8 cellular contexts compared by ENCODE assay signal in the genomic region with DNA sequence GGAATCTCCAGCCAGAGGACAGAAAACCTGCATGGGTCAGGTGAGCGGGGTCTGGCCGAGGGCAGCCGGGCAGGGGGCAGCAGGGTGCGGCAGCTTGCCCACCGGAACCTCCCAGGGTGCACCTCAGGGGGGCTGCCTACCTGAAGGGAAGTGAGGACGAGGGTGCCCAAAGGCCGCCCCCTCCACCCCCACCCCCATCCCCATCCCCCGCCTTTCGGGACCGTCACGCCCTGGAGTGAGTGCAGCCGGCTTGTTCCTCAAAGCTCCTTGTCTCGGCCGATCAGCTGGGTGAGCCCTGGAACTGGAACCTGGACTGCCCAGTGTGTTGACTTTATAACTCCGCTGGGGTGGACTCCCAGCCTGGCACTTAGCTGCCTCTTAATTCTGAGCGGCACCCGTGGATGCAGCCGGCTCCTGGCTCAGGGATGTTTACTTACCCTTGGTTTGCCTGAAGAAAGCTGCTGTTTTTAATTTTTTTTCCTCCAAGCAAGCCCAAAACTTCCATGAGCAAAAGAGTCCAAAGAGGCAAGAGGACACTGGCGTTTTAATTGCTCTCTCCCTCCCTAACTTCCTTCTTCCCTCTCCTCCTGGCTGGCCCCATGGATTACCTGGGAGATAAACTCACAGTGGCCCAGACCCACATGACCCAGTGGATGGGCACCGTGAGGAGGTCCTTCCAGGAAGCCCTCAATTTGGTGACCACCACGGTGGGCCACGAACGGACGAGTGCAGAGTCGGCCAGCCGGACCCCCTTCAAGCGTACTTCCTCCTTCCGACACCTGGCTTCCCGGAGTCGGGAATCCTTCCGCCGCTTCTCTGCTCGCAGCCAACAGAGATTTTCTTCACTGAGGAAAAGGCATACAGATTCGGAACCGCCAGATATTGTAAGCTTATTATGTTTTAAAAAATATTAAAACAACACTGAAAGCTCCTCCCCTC.
A peak's percentile ranks its signal among the peaks of the same experiment; 100 is the strongest.
DNase-seq lines count a peak whose midpoint lies in the region; ATAC-seq and TF ChIP-seq lines count a peak whose summit lies in the region.

No MANE protein-coding gene starts in this region.

- in situ Hi-C loops in GM18951 (cut with MboI; ENCODE audit: low sequenced_read_pairs, unreplicated experiment): no loop called here

- H3K36me3 ChIP-seq in SJSA1 (no peaks in the 10 kb centered on the region), neural progenitor cell (no peaks in the 10 kb centered on the region)

- H3K27ac ChIP-seq in SJSA1 (no peak overlapping the region), neural progenitor cell (no peak overlapping the region)

- no peak for ATAC-seq in HG03139 (IDR thresholded peaks at IDR 0.05; ENCODE audit: unreplicated experiment)

- peak overlapping the region; percentile 2 for H3K9ac ChIP-seq in neural progenitor cell

- no peak overlapping the region for H2AFZ ChIP-seq in neural progenitor cell (replicated peaks)

- H3K4me1 ChIP-seq in SJSA1 (replicated peaks) (peaks cover 7% of the 10 kb centered on the region), neural progenitor cell (peaks cover 22% of the 10 kb centered on the region)

- H3K27me3 ChIP-seq in SJSA1 (replicated peaks) (peaks cover 6% of the 10 kb centered on the region; the same call in 1 of the 2 replicates), neural progenitor cell (no peaks in the 10 kb centered on the region)

- peaks cover 3% of the 10 kb centered on the region for H3K36me3 Mint-ChIP-seq in neural progenitor cell

- peaks cover 18% of the 10 kb centered on the region for H3F3A ChIP-seq in neural progenitor cell (ENCODE audit: low read depth)

- no peaks in the 10 kb centered on the region for H3K79me2 ChIP-seq in neural progenitor cell (ENCODE audit: low read depth)

- H3K9me3 Mint-ChIP-seq in neural progenitor cell: no peaks in the 10 kb centered on the region

- DNase-seq in SJSA1 (ENCODE audit: low read depth in 1 of 2, low spot score in 2 of 2) (no peak), fibroblast of villous mesenchyme (ENCODE audit: low read depth) (no peak), neural progenitor cell (ENCODE audit: low spot score) (no peak), NCI-H2196 (lab: John Stamatoyannopoulos, UW; ENCODE audit: unreplicated experiment) (no peak), AML-193 (lab: John Stamatoyannopoulos, UW) (no peak)
- no peak for DNase-seq in effector CD4-positive, alpha-beta T cell

- TF ChIP-seq CTCF in fibroblast of villous mesenchyme (IDR thresholded peaks at IDR 0.05; ENCODE audit: insufficient read depth, low read depth, low read length) (no peak), neural progenitor cell (IDR thresholded peaks at IDR 0.05) (no peak)

- peak; percentile 29 for TF ChIP-seq POLR2A in GM18951 (IDR thresholded peaks at IDR 0.05; ENCODE audit: extremely low read depth, insufficient read depth, insufficient read length)

- H3K4me1 Mint-ChIP-seq in neural progenitor cell: peaks cover 43% of the 10 kb centered on the region

- peak overlapping the region; percentile 89 for H3K4me2 ChIP-seq in neural progenitor cell

- no peaks in the 10 kb centered on the region for H3K9me3 ChIP-seq in SJSA1 (replicated peaks)
- H3K9me3 ChIP-seq in neural progenitor cell (ENCODE audit: low read depth): no peaks in the 10 kb centered on the region

- H3K4me3 ChIP-seq in SJSA1: peak overlapping the region; percentile 28
- peak overlapping the region; percentile 58 for H3K4me3 ChIP-seq in fibroblast of villous mesenchyme (ENCODE audit: low read depth, low read length)
- H3K4me3 ChIP-seq in neural progenitor cell: peak overlapping the region; percentile 61

- H4K20me1 ChIP-seq in neural progenitor cell (ENCODE audit: low read depth): peaks cover 62% of the 10 kb centered on the region

- peaks cover 7% of the 10 kb centered on the region for H3K27me3 Mint-ChIP-seq in neural progenitor cell (ENCODE audit: insufficient read depth, low read depth)

- no peak overlapping the region for H3K27ac Mint-ChIP-seq in neural progenitor cell

- H3K4me3 Mint-ChIP-seq in neural progenitor cell: peak overlapping the region; percentile 83
